1 cellular context compared by ENCODE assay signal in the genomic region with DNA sequence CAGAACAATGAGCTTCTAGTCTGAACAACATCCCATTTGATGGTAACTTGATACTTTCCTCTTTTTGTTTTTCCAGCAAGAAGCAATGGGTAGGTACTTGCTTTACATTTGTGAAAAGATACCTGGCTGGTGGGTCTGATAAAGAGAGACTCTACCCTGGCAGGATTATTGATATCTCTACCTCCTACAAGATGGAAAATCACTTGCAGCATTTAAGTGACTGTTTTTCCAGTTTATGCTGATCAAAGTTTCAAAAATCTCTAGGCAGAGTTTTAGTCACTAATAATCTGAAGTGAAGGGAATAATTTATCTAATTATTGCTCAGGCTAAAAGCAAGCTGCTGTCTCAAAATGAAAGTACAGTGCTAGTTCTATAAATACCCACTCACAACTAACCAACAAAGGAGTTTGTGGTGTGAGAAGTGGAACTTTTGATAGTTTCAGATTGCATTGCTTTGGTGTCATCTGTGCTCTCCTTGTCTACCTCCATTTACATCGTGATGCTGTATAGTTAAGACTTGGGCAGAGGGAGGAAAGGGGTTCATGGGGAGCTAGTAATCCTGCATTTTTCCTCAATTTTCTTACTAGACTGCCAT.
TF ChIP-seq lines count a peak whose summit lies in the region.

No MANE protein-coding gene starts in this region.

TF ChIP-seq in GM23338, 12 proteins besides CTCF, POLR2A, EP300 and RAD21 (continued from another document):
- TF ChIP-seq, protein P1, sequence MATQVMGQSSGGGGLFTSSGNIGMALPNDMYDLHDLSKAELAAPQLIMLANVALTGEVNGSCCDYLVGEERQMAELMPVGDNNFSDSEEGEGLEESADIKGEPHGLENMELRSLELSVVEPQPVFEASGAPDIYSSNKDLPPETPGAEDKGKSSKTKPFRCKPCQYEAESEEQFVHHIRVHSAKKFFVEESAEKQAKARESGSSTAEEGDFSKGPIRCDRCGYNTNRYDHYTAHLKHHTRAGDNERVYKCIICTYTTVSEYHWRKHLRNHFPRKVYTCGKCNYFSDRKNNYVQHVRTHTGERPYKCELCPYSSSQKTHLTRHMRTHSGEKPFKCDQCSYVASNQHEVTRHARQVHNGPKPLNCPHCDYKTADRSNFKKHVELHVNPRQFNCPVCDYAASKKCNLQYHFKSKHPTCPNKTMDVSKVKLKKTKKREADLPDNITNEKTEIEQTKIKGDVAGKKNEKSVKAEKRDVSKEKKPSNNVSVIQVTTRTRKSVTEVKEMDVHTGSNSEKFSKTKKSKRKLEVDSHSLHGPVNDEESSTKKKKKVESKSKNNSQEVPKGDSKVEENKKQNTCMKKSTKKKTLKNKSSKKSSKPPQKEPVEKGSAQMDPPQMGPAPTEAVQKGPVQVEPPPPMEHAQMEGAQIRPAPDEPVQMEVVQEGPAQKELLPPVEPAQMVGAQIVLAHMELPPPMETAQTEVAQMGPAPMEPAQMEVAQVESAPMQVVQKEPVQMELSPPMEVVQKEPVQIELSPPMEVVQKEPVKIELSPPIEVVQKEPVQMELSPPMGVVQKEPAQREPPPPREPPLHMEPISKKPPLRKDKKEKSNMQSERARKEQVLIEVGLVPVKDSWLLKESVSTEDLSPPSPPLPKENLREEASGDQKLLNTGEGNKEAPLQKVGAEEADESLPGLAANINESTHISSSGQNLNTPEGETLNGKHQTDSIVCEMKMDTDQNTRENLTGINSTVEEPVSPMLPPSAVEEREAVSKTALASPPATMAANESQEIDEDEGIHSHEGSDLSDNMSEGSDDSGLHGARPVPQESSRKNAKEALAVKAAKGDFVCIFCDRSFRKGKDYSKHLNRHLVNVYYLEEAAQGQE (IDR thresholded peaks at IDR 0.05; ENCODE audit: unreplicated experiment) = no peak
- no peak for TF ChIP-seq EZH2 (IDR thresholded peaks at IDR 0.05; ENCODE audit: low read depth, unreplicated experiment)
- TF ChIP-seq, protein P2, sequence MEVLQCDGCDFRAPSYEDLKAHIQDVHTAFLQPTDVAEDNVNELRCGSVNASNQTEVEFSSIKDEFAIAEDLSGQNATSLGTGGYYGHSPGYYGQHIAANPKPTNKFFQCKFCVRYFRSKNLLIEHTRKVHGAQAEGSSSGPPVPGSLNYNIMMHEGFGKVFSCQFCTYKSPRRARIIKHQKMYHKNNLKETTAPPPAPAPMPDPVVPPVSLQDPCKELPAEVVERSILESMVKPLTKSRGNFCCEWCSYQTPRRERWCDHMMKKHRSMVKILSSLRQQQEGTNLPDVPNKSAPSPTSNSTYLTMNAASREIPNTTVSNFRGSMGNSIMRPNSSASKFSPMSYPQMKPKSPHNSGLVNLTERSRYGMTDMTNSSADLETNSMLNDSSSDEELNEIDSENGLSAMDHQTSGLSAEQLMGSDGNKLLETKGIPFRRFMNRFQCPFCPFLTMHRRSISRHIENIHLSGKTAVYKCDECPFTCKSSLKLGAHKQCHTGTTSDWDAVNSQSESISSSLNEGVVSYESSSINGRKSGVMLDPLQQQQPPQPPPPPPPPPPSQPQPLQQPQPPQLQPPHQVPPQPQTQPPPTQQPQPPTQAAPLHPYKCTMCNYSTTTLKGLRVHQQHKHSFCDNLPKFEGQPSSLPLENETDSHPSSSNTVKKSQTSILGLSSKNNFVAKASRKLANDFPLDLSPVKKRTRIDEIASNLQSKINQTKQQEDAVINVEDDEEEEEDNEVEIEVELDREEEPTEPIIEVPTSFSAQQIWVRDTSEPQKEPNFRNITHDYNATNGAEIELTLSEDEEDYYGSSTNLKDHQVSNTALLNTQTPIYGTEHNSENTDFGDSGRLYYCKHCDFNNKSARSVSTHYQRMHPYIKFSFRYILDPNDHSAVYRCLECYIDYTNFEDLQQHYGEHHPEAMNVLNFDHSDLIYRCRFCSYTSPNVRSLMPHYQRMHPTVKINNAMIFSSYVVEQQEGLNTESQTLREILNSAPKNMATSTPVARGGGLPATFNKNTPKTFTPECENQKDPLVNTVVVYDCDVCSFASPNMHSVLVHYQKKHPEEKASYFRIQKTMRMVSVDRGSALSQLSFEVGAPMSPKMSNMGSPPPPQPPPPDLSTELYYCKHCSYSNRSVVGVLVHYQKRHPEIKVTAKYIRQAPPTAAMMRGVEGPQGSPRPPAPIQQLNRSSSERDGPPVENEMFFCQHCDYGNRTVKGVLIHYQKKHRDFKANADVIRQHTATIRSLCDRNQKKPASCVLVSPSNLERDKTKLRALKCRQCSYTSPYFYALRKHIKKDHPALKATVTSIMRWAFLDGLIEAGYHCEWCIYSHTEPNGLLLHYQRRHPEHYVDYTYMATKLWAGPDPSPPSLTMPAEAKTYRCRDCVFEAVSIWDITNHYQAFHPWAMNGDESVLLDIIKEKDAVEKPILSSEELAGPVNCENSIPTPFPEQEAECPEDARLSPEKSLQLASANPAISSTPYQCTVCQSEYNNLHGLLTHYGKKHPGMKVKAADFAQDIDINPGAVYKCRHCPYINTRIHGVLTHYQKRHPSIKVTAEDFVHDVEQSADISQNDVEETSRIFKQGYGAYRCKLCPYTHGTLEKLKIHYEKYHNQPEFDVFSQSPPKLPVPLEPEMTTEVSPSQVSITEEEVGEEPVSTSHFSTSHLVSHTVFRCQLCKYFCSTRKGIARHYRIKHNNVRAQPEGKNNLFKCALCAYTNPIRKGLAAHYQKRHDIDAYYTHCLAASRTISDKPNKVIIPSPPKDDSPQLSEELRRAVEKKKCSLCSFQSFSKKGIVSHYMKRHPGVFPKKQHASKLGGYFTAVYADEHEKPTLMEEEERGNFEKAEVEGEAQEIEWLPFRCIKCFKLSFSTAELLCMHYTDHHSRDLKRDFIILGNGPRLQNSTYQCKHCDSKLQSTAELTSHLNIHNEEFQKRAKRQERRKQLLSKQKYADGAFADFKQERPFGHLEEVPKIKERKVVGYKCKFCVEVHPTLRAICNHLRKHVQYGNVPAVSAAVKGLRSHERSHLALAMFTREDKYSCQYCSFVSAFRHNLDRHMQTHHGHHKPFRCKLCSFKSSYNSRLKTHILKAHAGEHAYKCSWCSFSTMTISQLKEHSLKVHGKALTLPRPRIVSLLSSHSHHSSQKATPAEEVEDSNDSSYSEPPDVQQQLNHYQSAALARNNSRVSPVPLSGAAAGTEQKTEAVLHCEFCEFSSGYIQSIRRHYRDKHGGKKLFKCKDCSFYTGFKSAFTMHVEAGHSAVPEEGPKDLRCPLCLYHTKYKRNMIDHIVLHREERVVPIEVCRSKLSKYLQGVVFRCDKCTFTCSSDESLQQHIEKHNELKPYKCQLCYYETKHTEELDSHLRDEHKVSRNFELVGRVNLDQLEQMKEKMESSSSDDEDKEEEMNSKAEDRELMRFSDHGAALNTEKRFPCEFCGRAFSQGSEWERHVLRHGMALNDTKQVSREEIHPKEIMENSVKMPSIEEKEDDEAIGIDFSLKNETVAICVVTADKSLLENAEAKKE (CRISPR knock-in tag; IDR thresholded peaks at IDR 0.05) = no peak
- no peak for TF ChIP-seq CREB1 (CRISPR knock-in tag; IDR thresholded peaks at IDR 0.05; ENCODE audit: low read depth)
- TF ChIP-seq, protein P3, sequence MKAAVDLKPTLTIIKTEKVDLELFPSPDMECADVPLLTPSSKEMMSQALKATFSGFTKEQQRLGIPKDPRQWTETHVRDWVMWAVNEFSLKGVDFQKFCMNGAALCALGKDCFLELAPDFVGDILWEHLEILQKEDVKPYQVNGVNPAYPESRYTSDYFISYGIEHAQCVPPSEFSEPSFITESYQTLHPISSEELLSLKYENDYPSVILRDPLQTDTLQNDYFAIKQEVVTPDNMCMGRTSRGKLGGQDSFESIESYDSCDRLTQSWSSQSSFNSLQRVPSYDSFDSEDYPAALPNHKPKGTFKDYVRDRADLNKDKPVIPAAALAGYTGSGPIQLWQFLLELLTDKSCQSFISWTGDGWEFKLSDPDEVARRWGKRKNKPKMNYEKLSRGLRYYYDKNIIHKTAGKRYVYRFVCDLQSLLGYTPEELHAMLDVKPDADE (IDR thresholded peaks at IDR 0.05) = no peak
- no peak for TF ChIP-seq ZNF331 (CRISPR knock-in tag; IDR thresholded peaks at IDR 0.05; ENCODE audit: low read depth)
- no peak for TF ChIP-seq EZH2phosphoT487 (IDR thresholded peaks at IDR 0.05; ENCODE audit: unreplicated experiment)
- TF ChIP-seq STAT1 (IDR thresholded peaks at IDR 0.05; ENCODE audit: unreplicated experiment) = no peak
- no peak for TF ChIP-seq NANOG (IDR thresholded peaks at IDR 0.05; ENCODE audit: borderline replicate concordance)
